Comparison of ENCODE assay signal across 1 cellular context in genomic region chr3:36871379-36872126, GRCh38.
TF ChIP-seq lines count a peak whose summit lies in the region.

No MANE protein-coding gene starts in this region.

TF ChIP-seq in GM23338, 12 proteins besides CTCF, POLR2A, EP300 and RAD21 (continued from another document):
- TF ChIP-seq ZNF462 (CRISPR knock-in tag; IDR thresholded peaks at IDR 0.05) (no peak), STAT1 (IDR thresholded peaks at IDR 0.05; ENCODE audit: unreplicated experiment) (no peak), EZH2phosphoT487 (IDR thresholded peaks at IDR 0.05; ENCODE audit: unreplicated experiment) (no peak), CREB1 (CRISPR knock-in tag; IDR thresholded peaks at IDR 0.05; ENCODE audit: low read depth) (no peak), JUNB (IDR thresholded peaks at IDR 0.05; ENCODE audit: unreplicated experiment) (no peak), NANOG (IDR thresholded peaks at IDR 0.05; ENCODE audit: borderline replicate concordance) (no peak), ETS1 (IDR thresholded peaks at IDR 0.05) (no peak), ZNF114 (CRISPR knock-in tag; IDR thresholded peaks at IDR 0.05) (no peak), REST (IDR thresholded peaks at IDR 0.05; ENCODE audit: unreplicated experiment) (no peak), EZH2 (IDR thresholded peaks at IDR 0.05; ENCODE audit: low read depth, unreplicated experiment) (no peak)
